Comparison of ENCODE assay signal across 8 cellular contexts in the genomic region with DNA sequence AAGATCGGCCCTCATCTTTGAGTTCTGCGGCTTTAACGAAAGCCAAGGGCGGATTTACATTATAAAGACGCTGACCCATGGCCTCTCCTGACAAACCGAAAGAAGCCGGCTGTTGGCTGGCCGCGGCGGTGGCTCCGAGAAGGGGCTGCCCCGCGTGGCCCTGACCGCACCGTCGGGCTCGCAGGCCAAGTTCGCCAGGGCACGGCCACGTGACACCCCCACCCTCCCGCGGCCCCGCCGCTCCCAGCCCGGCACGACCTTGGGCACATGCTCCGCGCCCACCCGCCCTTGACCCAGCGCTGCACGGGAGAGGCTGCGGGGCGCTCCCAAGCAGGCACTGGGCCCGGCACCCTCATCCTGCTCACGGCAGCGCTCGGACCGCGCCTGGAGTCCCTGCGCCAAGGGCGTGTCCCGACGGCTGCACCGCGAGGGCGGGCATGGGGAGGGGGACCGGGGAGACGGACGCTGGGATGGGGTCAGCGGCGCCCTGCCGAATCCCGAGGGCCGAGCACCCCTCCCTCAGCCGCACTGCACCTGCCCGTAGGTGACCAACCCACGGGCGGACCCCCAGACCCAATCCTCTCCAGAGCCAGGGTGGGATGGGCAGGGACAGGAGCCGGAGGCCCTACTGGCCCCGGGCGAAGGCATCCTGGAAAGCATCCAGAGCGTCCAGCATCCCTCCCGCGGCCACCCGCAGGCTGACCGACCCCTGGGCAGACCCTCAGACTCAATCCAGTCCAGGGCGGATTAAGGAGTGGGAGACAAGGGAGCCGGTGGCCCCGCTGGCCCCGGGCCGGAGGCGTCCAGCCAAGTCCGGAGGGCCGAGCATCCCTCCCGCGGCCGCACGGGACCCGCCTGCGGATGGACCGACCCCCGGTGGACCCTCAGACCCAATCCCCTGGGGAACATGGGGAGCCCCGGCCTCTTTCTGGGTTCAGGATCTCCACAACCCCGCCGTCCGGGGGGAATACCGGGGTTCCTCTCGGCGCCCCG. TPM values are rescaled to one million over a fixed set of nuclear protein-coding genes. Genes with fewer than 3 reads are reported as not detected.
DNase-seq lines count a peak whose midpoint lies in the region; ATAC-seq and TF ChIP-seq lines count a peak whose summit lies in the region.

No MANE protein-coding gene starts in this region.

- DNase-seq in NCI-H345 (lab: John Stamatoyannopoulos, UW) (peak; percentile 31), NCI-H345 treated with DMSO at 0.1 percent for 48 hours (lab: John Stamatoyannopoulos, UW; ENCODE audit: unreplicated experiment) (no peak), NOMO-1 treated with DMSO at 0.1 percent for 48 hours (lab: John Stamatoyannopoulos, UW; ENCODE audit: unreplicated experiment) (peak; percentile 9), amniotic epithelial cell (ENCODE audit: low read depth) (peak; percentile 31), hepatocyte (ENCODE audit: low spot score) (peak; percentile 69), gastrocnemius medialis (peak in 1 of 2 donors; percentile 61), NCI-H446 treated with DMSO at 0.1 percent for 48 hours (lab: John Stamatoyannopoulos, UW) (no peak), GOT3 (lab: John Stamatoyannopoulos, UW) (no peak)

- no peaks in the 10 kb centered on the region for H3K9me2 ChIP-seq in hepatocyte (replicated peaks; ENCODE audit: insufficient read depth)

- H3K4me2 ChIP-seq in hepatocyte: peak overlapping the region; percentile 83

- peaks cover 14% of the 10 kb centered on the region for H3K79me2 ChIP-seq in hepatocyte

- H3K9me3 ChIP-seq in hepatocyte (ENCODE audit: low read depth) (no peaks in the 10 kb centered on the region), gastrocnemius medialis (no peaks in the 10 kb centered on the region)

- H3K4me1 ChIP-seq in hepatocyte (ENCODE audit: insufficient read depth) (peaks cover 44% of the 10 kb centered on the region), gastrocnemius medialis (peaks cover 52 to 54% of the 10 kb centered on the region in 2 donors)

- peak overlapping the region; percentile 18 for H2AFZ ChIP-seq in hepatocyte

- 4% methylated on average over 33 of the region's 90 CpGs for WGBS in hepatocyte (ENCODE audit: low lambda C conversion rate, missing lambda C conversion rate)

- in situ Hi-C loops in gastrocnemius medialis (cut with MboI; ENCODE audit: low sequenced_read_pairs in 4 of 4): no loop called here

- H3K4me3 ChIP-seq in hepatocyte (peak overlapping the region; percentile 38), gastrocnemius medialis (peak overlapping the region; percentile 77 to 86 (median 82))

- H3K27ac ChIP-seq in hepatocyte: peak overlapping the region; percentile 93
- peak overlapping the region; percentile 88 to 95 (median 92) for H3K27ac ChIP-seq in gastrocnemius medialis

- peak; percentile 9 to 22 for ATAC-seq in gastrocnemius medialis

- H3K36me3 ChIP-seq in hepatocyte (replicated peaks; ENCODE audit: insufficient read depth, low read depth) (no peaks in the 10 kb centered on the region), gastrocnemius medialis (no peaks in the 10 kb centered on the region)

- intact Hi-C loops in gastrocnemius medialis (cut with DNase I; ENCODE audit: low total_unique reads): loop anchor here (2.0 to 5.0 kb wide), 3 partner anchors 30 to 1556 kb away; a partner anchor contains a TSS

- no peak for TF ChIP-seq POLR2A in gastrocnemius medialis (IDR thresholded peaks at IDR 0.05)

- H3K27me3 ChIP-seq in hepatocyte: peaks cover 32% of the 10 kb centered on the region
- no peaks in the 10 kb centered on the region for H3K27me3 ChIP-seq in gastrocnemius medialis

- no peak for TF ChIP-seq CTCF in hepatocyte (IDR thresholded peaks at IDR 0.05; ENCODE audit: poor library complexity)
- no peak for TF ChIP-seq CTCF in gastrocnemius medialis (IDR thresholded peaks at IDR 0.05 in 4 of 5, conservative IDR thresholded peaks at IDR 0.05 in 1 of 5)

- H4K20me1 ChIP-seq in hepatocyte (ENCODE audit: insufficient read depth, poor library complexity, severe bottlenecking): no peaks in the 10 kb centered on the region

RNA-seq across cellular contexts. Expression of a gene that starts 0.8 kb away (rescaled TPM):
- total RNA-seq in hepatocyte (16.2 and 24.8 TPM in 2 replicates), gastrocnemius medialis (10 to 100 TPM in 3 of 4 donors, 1 to 10 TPM in 1; 6.9 to 32.1 (median 12.9) TPM)
- polyA plus RNA-seq in hepatocyte: 4.4 and 8.3 TPM in 2 replicates

Comparison
In these comparisons a context has a peak if more than half of its experiments do, and no peak if none do; other contexts are left out.
1. DNase-seq: peak in NCI-H345 (single experiment), NOMO-1 treated with DMSO at 0.1 percent for 48 hours (single experiment), amniotic epithelial cell (single experiment) and hepatocyte (single experiment); none in NCI-H345 treated with DMSO at 0.1 percent for 48 hours (single experiment), NCI-H446 treated with DMSO at 0.1 percent for 48 hours (single experiment) and GOT3 (single experiment).